ENCODE assay signal across 22 cellular contexts in the genomic region with DNA sequence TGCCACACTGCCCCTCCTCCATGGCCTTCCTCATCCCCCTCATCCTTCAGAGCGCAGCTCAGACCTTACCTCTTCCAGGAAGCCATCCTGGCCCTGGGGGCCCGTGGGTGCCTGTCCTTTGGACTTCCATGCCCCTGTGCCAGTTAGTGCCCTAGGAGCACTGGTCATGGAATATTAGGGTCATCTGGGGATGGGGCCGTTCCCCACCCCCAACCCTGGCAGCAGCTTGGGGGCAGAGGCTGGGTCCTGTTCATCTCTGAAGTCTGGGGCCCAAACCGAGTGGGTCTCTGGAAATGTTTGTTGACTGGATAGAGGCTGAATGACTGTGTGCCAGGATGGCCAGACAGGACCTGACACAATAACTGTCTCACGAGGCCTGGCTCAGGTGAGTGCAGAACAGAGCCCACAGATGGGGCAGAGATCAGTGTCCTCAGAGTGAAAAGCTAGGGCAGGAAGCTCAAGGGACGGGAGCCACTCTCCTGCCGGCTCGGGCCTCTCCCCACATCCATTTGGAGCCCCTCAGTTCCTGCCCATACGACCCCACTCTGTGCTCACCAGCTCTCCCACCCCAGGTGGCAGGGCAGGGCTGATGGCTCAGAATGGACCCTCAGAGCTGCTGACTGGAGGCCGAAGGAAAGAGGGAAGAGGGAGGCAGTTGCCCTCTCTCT.
DNase-seq lines count a peak whose midpoint lies in the region; ATAC-seq and TF ChIP-seq lines count a peak whose summit lies in the region.
"Had no signal": no experiment of that assay in that cellular context is flagged by ENCODE, and none has a peak within 500 bp of the region (broad histone marks: within the 10 kb centered on the region; RNA-seq: fewer than 3 reads in every experiment).

No MANE protein-coding gene starts in this region.

- H3K9me3 ChIP-seq in DOHH2 (ENCODE audit: control insufficient read depth, insufficient read depth, low read length) (no peaks in the 10 kb centered on the region), HEK293 (ENCODE audit: control insufficient read depth, insufficient read depth, low read depth, low read length) (no peaks in the 10 kb centered on the region), OCI-LY3 (ENCODE audit: insufficient read depth, low read length) (no peaks in the 10 kb centered on the region), mucosa of descending colon (no peaks in the 10 kb centered on the region), SJCRH30 (replicated peaks) (no peaks in the 10 kb centered on the region)
- H3K9me3 ChIP-seq: prostate gland, suprapubic skin, vagina had no signal

- CTCF ChIA-PET in HEK293 (lab: Yijun Ruan, JAX), result interaction anchor here (0.5 to 1.3 kb wide), 5 partner anchors 16 to 486 kb away, joined by 3 to 4 read pairs (median 3); no protein-coding TSS in a partner anchor

- H3K27ac Mint-ChIP-seq in activated naive CD4-positive, alpha-beta T cell treated with anti-CD3 and anti-CD28 coated beads, Interleukin-2, amount 50 U/mL, for 72 hours, result peak overlapping the region in 1 of 2 donors; percentile 30
- H3K27ac Mint-ChIP-seq: CD4-positive, CD25-positive, alpha-beta regulatory T cell; endodermal cell; mesothelial cell of epicardium had no signal

- no peaks in the 10 kb centered on the region for H3K27me3 ChIP-seq in DOHH2 (ENCODE audit: control insufficient read depth, low read length)
- no peaks in the 10 kb centered on the region for H3K27me3 ChIP-seq in OCI-LY3 (ENCODE audit: low read depth, low read length)
- 0 out of 2 replicates have a peak, but pooled peaks cover 4% of the 10 kb centered on the region for H3K27me3 ChIP-seq in SJCRH30
- H3K27me3 ChIP-seq: vagina had no signal

- no peaks in the 10 kb centered on the region for H3K36me3 Mint-ChIP-seq in activated naive CD4-positive, alpha-beta T cell treated with anti-CD3 and anti-CD28 coated beads, Interleukin-2, amount 50 U/mL, for 72 hours
- H3K36me3 Mint-ChIP-seq: CD4-positive, CD25-positive, alpha-beta regulatory T cell; mesothelial cell of epicardium had no signal

- DNase-seq in mucosa of descending colon (no peak), NCI-H446 (lab: John Stamatoyannopoulos, UW) (no peak), SJCRH30 (no peak)
- no peak for DNase-seq in activated naive CD4-positive, alpha-beta T cell treated with anti-CD3 and anti-CD28 coated beads, Interleukin-2, amount 50 U/mL, for 72 hours (ENCODE audit: low spot score in 2 of 2)
- DNase-seq: activated naive CD4-positive, alpha-beta T cell treated with Interleukin-2 at 50 U/mL for 16 hours; activated T-cell treated with anti-CD3 and anti-CD28 coated beads for 4 hours; CD4-positive, CD25-positive, alpha-beta regulatory T cell; endodermal cell; NCI-H1105; NCI-H526; nephron progenitor cell; OCI-M1; small intestine; stimulated activated CD4-positive, alpha-beta T cell treated with anti-CD3 and anti-CD28 coated beads, Interleukin-4, amount 100 ng/mL, for 4 hours had no signal

- ATAC-seq in mucosa of descending colon (peak; percentile 7), HG03108 (IDR thresholded peaks at IDR 0.05; ENCODE audit: unreplicated experiment) (no peak)
- ATAC-seq in activated naive CD4-positive, alpha-beta T cell treated with anti-CD3 and anti-CD28 coated beads, Interleukin-2, amount 50 U/mL, for 72 hours, result no peak

- H3K9me3 Mint-ChIP-seq in activated naive CD4-positive, alpha-beta T cell treated with anti-CD3 and anti-CD28 coated beads, Interleukin-2, amount 50 U/mL, for 72 hours, result no peaks in the 10 kb centered on the region
- H3K9me3 Mint-ChIP-seq: CD4-positive, CD25-positive, alpha-beta regulatory T cell; endodermal cell; mesothelial cell of epicardium; nephron progenitor cell had no signal

- no peak overlapping the region for H2AFZ ChIP-seq in OCI-LY3 (ENCODE audit: low read depth, low read length)

- H3K4me1 ChIP-seq in DOHH2 (ENCODE audit: control insufficient read depth, low read length) (peaks cover 56% of the 10 kb centered on the region), HEK293 (ENCODE audit: control insufficient read depth, insufficient read depth, low read length) (peaks cover 24% of the 10 kb centered on the region), OCI-LY3 (ENCODE audit: low read length) (peaks cover 70% of the 10 kb centered on the region), mucosa of descending colon (ENCODE audit: low read depth) (no peaks in the 10 kb centered on the region), SJCRH30 (peaks cover 37% of the 10 kb centered on the region)
- H3K4me1 ChIP-seq: prostate gland had no signal

- H3K9ac ChIP-seq in OCI-LY3 (ENCODE audit: low read length), result peak overlapping the region; percentile 79

- H3K4me3 ChIP-seq in DOHH2 (ENCODE audit: low read length), result peak overlapping the region; percentile 25
- no peak overlapping the region for H3K4me3 ChIP-seq in HEK293 (ENCODE audit: low read depth, low read length)
- peak overlapping the region; percentile 17; the same call in 1 of the 2 replicates for H3K4me3 ChIP-seq in OCI-LY3 (ENCODE audit: low read length)
- H3K4me3 ChIP-seq in mucosa of descending colon, result no peak overlapping the region
- no peak overlapping the region for H3K4me3 ChIP-seq in SJCRH30
- H3K4me3 ChIP-seq: prostate gland, suprapubic skin, vagina had no signal

- H3K4me2 ChIP-seq in DOHH2 (ENCODE audit: low read length), result peak overlapping the region; percentile 94
- H3K4me2 ChIP-seq in OCI-LY3 (ENCODE audit: low read length), result peak overlapping the region; percentile 92

- H3F3A ChIP-seq in DOHH2 (ENCODE audit: control insufficient read depth, insufficient read depth), result peaks cover 18% of the 10 kb centered on the region

- intact Hi-C loops in mucosa of descending colon (cut with DNase I, micrococcal nuclease), result no loop called here

- H3K27ac ChIP-seq in DOHH2 (ENCODE audit: low read depth, low read length) (peak overlapping the region; percentile 60), HEK293 (ENCODE audit: extremely low read depth, low read depth, low read length) (peak overlapping the region; percentile 59; the same call in 1 of the 2 replicates), OCI-LY3 (ENCODE audit: low read length) (peak overlapping the region; percentile 96), SJCRH30 (no peak overlapping the region)
- H3K27ac ChIP-seq: prostate gland, suprapubic skin, vagina had no signal

- H3K36me3 ChIP-seq in DOHH2 (ENCODE audit: control insufficient read depth, low read length) (no peaks in the 10 kb centered on the region), HEK293 (ENCODE audit: control insufficient read depth in 2 of 2, insufficient read depth in 1 of 2, low read length in 2 of 2) (no peaks in the 10 kb centered on the region), OCI-LY3 (replicated peaks; ENCODE audit: low read depth, low read length) (no peaks in the 10 kb centered on the region), mucosa of descending colon (ENCODE audit: low read depth) (no peaks in the 10 kb centered on the region), SJCRH30 (no peaks in the 10 kb centered on the region)
- H3K36me3 ChIP-seq: prostate gland, suprapubic skin, vagina had no signal

- H4K20me1 ChIP-seq in DOHH2 (ENCODE audit: control insufficient read depth, insufficient read depth, low read depth, low read length), result no peaks in the 10 kb centered on the region
- H4K20me1 ChIP-seq in OCI-LY3 (ENCODE audit: insufficient read depth, low read length), result no peaks in the 10 kb centered on the region

- POLR2A ChIA-PET in HEK293 (lab: Yijun Ruan, JAX), result interaction anchor here (1.5 to 2.0 kb wide), 2 partner anchors 10 to 12 kb away, joined by 4 to 6 read pairs; no protein-coding TSS in a partner anchor

- TF ChIP-seq CTCF in DOHH2 (IDR thresholded peaks at IDR 0.05; ENCODE audit: low read depth, low read length, poor library complexity, severe bottlenecking) (peak; percentile 13), HEK293 (tag by site-specific recombination; IDR thresholded peaks at IDR 0.05) (no peak), OCI-LY3 (IDR thresholded peaks at IDR 0.05; ENCODE audit: low read depth, low read length) (no peak), mucosa of descending colon (IDR thresholded peaks at IDR 0.05) (no peak)

- H3K9me2 ChIP-seq in DOHH2 (replicated peaks; ENCODE audit: control insufficient read depth, low read length), result no peaks in the 10 kb centered on the region

- no peaks in the 10 kb centered on the region for H3K79me2 ChIP-seq in DOHH2 (ENCODE audit: control insufficient read depth, low read length)
- H3K79me2 ChIP-seq in OCI-LY3 (ENCODE audit: low read length), result no peaks in the 10 kb centered on the region

TF ChIP-seq in HEK293, 187 proteins besides CTCF, POLR2A, EP300 and RAD21 (continues in another document):
- TF ChIP-seq ZNF140 (tag by site-specific recombination; IDR thresholded peaks at IDR 0.05) (no peak), ZNF473 (tag by site-specific recombination; IDR thresholded peaks at IDR 0.05) (no peak), ZNF830 (tag by site-specific recombination; IDR thresholded peaks at IDR 0.05; ENCODE audit: low read depth) (no peak), GFI1B (tag by site-specific recombination; IDR thresholded peaks at IDR 0.05) (no peak), ZNF623 (tag by site-specific recombination; IDR thresholded peaks at IDR 0.05) (no peak), BCL11B (tag by site-specific recombination; IDR thresholded peaks at IDR 0.05; ENCODE audit: low read depth) (no peak), ZNF629 (tag by site-specific recombination; IDR thresholded peaks at IDR 0.05) (no peak), ZNF24 (tag by site-specific recombination; IDR thresholded peaks at IDR 0.05) (no peak)
- TF ChIP-seq, protein P1, sequence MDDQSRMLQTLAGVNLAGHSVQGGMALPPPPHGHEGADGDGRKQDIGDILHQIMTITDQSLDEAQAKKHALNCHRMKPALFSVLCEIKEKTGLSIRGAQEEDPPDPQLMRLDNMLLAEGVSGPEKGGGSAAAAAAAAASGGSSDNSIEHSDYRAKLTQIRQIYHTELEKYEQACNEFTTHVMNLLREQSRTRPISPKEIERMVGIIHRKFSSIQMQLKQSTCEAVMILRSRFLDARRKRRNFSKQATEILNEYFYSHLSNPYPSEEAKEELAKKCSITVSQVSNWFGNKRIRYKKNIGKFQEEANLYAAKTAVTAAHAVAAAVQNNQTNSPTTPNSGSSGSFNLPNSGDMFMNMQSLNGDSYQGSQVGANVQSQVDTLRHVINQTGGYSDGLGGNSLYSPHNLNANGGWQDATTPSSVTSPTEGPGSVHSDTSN (CRISPR knock-in tag; IDR thresholded peaks at IDR 0.05), result no peak
- TF ChIP-seq, protein P2, sequence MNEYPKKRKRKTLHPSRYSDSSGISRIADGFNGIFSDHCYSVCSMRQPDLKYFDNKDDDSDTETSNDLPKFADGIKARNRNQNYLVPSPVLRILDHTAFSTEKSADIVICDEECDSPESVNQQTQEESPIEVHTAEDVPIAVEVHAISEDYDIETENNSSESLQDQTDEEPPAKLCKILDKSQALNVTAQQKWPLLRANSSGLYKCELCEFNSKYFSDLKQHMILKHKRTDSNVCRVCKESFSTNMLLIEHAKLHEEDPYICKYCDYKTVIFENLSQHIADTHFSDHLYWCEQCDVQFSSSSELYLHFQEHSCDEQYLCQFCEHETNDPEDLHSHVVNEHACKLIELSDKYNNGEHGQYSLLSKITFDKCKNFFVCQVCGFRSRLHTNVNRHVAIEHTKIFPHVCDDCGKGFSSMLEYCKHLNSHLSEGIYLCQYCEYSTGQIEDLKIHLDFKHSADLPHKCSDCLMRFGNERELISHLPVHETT (tag by site-specific recombination; IDR thresholded peaks at IDR 0.05), result no peak

Comparison
In these comparisons a context has a peak if more than half of its experiments do, and no peak if none do; other contexts are left out.
1. H3K4me3 ChIP-seq: peak in DOHH2 (single experiment) and OCI-LY3 (single experiment); none in HEK293 (single experiment), mucosa of descending colon (single experiment) and SJCRH30 (single experiment).